In the genomic region with DNA sequence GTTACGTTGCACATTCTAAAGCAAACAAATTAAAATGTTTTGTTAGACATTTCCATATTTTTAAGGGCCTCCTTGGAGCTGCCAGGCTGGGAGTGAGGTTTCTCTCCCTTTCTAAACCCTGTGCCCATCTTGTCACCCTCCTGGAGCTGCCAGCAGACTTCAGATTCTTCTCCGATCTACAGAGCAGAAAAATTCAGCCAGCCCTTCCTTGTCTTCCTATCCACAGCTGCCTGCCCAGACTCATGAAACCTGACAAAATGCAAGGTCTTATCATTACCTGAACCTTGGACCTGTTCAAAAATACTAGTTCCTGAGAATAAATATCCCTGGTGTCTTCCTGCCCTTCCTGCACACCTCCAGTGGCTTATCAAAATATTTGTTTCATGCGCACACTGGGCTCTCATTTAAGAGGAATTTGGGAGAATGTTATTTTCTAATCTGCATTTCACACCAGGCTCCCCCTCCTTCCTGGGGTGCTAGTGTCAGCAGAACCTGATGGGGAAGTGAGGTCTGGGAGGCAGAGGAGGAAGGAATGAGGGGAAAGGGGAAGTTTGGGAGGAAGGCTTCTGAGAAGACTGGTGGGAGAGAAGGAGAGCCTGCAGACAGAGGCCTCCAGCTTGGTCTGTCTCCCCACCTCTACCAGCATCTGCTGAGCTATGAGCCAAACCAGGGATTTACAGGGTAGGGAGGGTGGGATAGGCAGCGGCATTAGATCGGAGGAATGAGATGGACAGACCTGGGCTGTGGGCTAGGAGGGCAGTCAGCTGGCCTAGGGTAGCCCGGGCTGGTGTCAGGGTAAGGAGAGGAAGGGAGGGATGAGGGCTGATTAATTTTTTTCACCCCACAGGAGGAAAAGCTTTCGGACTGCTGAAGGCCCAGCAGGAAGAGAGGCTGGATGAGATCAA, we compare ENCODE assay signal across 8 cellular contexts. TPM values are rescaled to one million over a fixed set of nuclear protein-coding genes. Genes with fewer than 3 reads are reported as not detected.
DNase-seq lines count a peak whose midpoint lies in the region; ATAC-seq and TF ChIP-seq lines count a peak whose summit lies in the region.
"Had no signal": no experiment of that assay in that cellular context is flagged by ENCODE, and none has a peak within 500 bp of the region (broad histone marks: within the 10 kb centered on the region; RNA-seq: fewer than 3 reads in every experiment).

AIF1 (plus strand) TSS at position 561 of the 905 bp plus-strand sequence; CDS start at position 657, 96 bp downstream.

- H3K9me3 ChIP-seq in KOPT-K1 (ENCODE audit: insufficient read depth, low read length, poor library complexity, severe bottlenecking) (no peaks in the 10 kb centered on the region), liver (ENCODE audit: control insufficient read depth in 4 of 4, low read length in 3 of 4) (no peaks in the 10 kb centered on the region)

- H3K4me3 Mint-ChIP-seq in activated CD4-positive, alpha-beta memory T cell treated with anti-CD3 and anti-CD28 coated beads for 36 hours: peak within 1 kb of the TSS; percentile 66

- peaks cover 33% of the 10 kb centered on the region for H3K4me1 Mint-ChIP-seq in activated CD4-positive, alpha-beta memory T cell treated with anti-CD3 and anti-CD28 coated beads for 36 hours (ENCODE audit: low read depth)

- intact Hi-C loops in activated CD4-positive, alpha-beta memory T cell treated with anti-CD3 and anti-CD28 coated beads for 36 hours (cut with micrococcal nuclease): loop anchor here (10.0 kb wide), 1 partner anchor 280 kb away; no protein-coding TSS in a partner anchor

- no peaks in the 10 kb centered on the region for H3K27me3 ChIP-seq in liver (ENCODE audit: control insufficient read depth in 4 of 4, insufficient read depth in 4 of 4, low read length in 3 of 4)

- TF ChIP-seq CTCF in liver (IDR thresholded peaks at IDR 0.05; ENCODE audit: low read depth, low read length, missing input control) (no peak), subcutaneous adipose tissue (IDR thresholded peaks at IDR 0.05; ENCODE audit: low read depth) (no peak)

- 58% methylated on average over 7 of the region's 7 CpGs for WGBS in liver

- no peaks in the 10 kb centered on the region for H3K27me3 Mint-ChIP-seq in activated CD4-positive, alpha-beta memory T cell treated with anti-CD3 and anti-CD28 coated beads for 36 hours

- POLR2A ChIA-PET in activated CD4-positive, alpha-beta memory T cell treated with anti-CD3 and anti-CD28 coated beads for 36 hours (lab: Charles Lee): interaction anchor here (1.1 to 1.8 kb wide), 2 partner anchors 67 to 79 kb away, joined by 3 to 4 read pairs; partner anchors contain the start of gene NFKBIL1

- no peak for ATAC-seq in SK-N-SH treated with all-trans-retinoic acid at 6 μM for 48 hours
- ATAC-seq in GM21825 (IDR thresholded peaks at IDR 0.05; ENCODE audit: unreplicated experiment): no peak

- CTCF ChIA-PET in activated CD4-positive, alpha-beta memory T cell treated with anti-CD3 and anti-CD28 coated beads for 36 hours (lab: Charles Lee): interaction anchor here (1.0 to 4.5 kb wide), 2 partner anchors 17 to 64 kb away, joined by 3 to 22 read pairs; no protein-coding TSS in a partner anchor

- peaks cover 3 to 16% (median 12%) of the 10 kb centered on the region in 4 donors for H3K4me1 ChIP-seq in liver (ENCODE audit: control insufficient read depth in 4 of 4, insufficient read depth in 4 of 4, low read length in 3 of 4)

- peak in 1 of 2 donors; percentile 4 for TF ChIP-seq RAD21 in liver (IDR thresholded peaks at IDR 0.05)

- peak within 1 kb of the TSS in 1 of 3 donors; percentile 22 for H3K4me3 ChIP-seq in liver (ENCODE audit: low read depth in 1 of 3, low read length in 3 of 3)

- no peak within 1 kb of the TSS for H3K9ac ChIP-seq in liver (ENCODE audit: low read depth in 1 of 2, low read length in 2 of 2)

- H3K27ac ChIP-seq in KOPT-K1 (ENCODE audit: low read depth, low read length, poor library complexity, severe bottlenecking): peak within 1 kb of the TSS; percentile 97
- H3K27ac ChIP-seq in liver (ENCODE audit: low read depth in 1 of 2, low read length in 2 of 2): peak within 1 kb of the TSS; percentile 2 to 6

- H3K9me3 Mint-ChIP-seq in activated CD4-positive, alpha-beta memory T cell treated with anti-CD3 and anti-CD28 coated beads for 36 hours: no peaks in the 10 kb centered on the region

- no peak for DNase-seq in activated CD4-positive, alpha-beta memory T cell treated with anti-CD3 and anti-CD28 coated beads for 36 hours
- DNase-seq in 8988T: no peak

- peaks cover 8% of the 10 kb centered on the region; the same call in 1 of the 2 replicates for H3K36me3 ChIP-seq in KOPT-K1 (ENCODE audit: insufficient read depth, low read length)
- H3K36me3 ChIP-seq in liver (ENCODE audit: control insufficient read depth in 4 of 4, insufficient read depth in 3 of 4, low read depth in 1 of 4, low read length in 3 of 4): no peaks in the 10 kb centered on the region

- no peaks in the 10 kb centered on the region for H3K36me3 Mint-ChIP-seq in activated CD4-positive, alpha-beta memory T cell treated with anti-CD3 and anti-CD28 coated beads for 36 hours

- H3K27ac Mint-ChIP-seq in activated CD4-positive, alpha-beta memory T cell treated with anti-CD3 and anti-CD28 coated beads for 36 hours: peak within 1 kb of the TSS; percentile 55

TF ChIP-seq in liver, 16 proteins besides CTCF, POLR2A, EP300 and RAD21 (continues in another document):
- TF ChIP-seq HNF4G (IDR thresholded peaks at IDR 0.05) (no peak), MAX (IDR thresholded peaks at IDR 0.05) (peak; percentile 13), YY1 (IDR thresholded peaks at IDR 0.05) (no peak), SP1 (IDR thresholded peaks at IDR 0.05) (peak; percentile 44), GABPA (IDR thresholded peaks at IDR 0.05 in 1 of 2, conservative IDR thresholded peaks at IDR 0.05 in 1 of 2) (peak in 1 of 2 donors; percentile 26), ZBTB33 (IDR thresholded peaks at IDR 0.05) (no peak), JUND (IDR thresholded peaks at IDR 0.05) (no peak), EGR1 (IDR thresholded peaks at IDR 0.05; ENCODE audit: low read depth in 2 of 2) (no peak), TAF1 (conservative IDR thresholded peaks at IDR 0.05) (no peak)

TF ChIP-seq in SK-N-SH treated with all-trans-retinoic acid at 6 μM for 48 hours, 23 proteins besides CTCF, POLR2A, EP300 and RAD21:
- no peak for TF ChIP-seq TOX (CRISPR knock-in tag; IDR thresholded peaks at IDR 0.05; ENCODE audit: borderline replicate concordance)
- no peak for TF ChIP-seq SNAI2 (CRISPR knock-in tag; IDR thresholded peaks at IDR 0.05)
- TF ChIP-seq TSHZ2 (CRISPR knock-in tag; IDR thresholded peaks at IDR 0.05): no peak
- no peak for TF ChIP-seq CSRNP3 (CRISPR knock-in tag; IDR thresholded peaks at IDR 0.05)
- no peak for TF ChIP-seq GLIS3 (CRISPR knock-in tag; IDR thresholded peaks at IDR 0.05)
- TF ChIP-seq ZNF565 (CRISPR knock-in tag; conservative IDR thresholded peaks at IDR 0.05; ENCODE audit: low read depth): no peak

RNA-seq across cellular contexts. Expression of gene AIF1, which starts in this region (rescaled TPM):
- 10 to 100 TPM; 26.1 to 29.0 TPM for total RNA-seq in activated CD4-positive, alpha-beta memory T cell treated with anti-CD3 and anti-CD28 coated beads for 36 hours
- total RNA-seq in liver: 10 to 100 TPM; 12.2 to 46.8 TPM
- polyA plus RNA-seq in liver: 10 to 100 TPM; 24.9 to 28.6 TPM
- total RNA-seq in subcutaneous adipose tissue: 100 to 1,000 TPM in 2 of 4 donors, 10 to 100 TPM in 2; 30.9 to 177 (median 76.2) TPM
- total RNA-seq: fibroblast of villous mesenchyme had no signal
